ENCODE assay signal across 21 cellular contexts in genomic region chr10:34260904-34261303, GRCh38.
DNase-seq lines count a peak whose midpoint lies in the region; ATAC-seq and TF ChIP-seq lines count a peak whose summit lies in the region.
"Had no signal": no experiment of that assay in that cellular context is flagged by ENCODE, and none has a peak within 500 bp of the region (broad histone marks: within the 10 kb centered on the region; RNA-seq: fewer than 3 reads in every experiment).

No MANE protein-coding gene starts in this region.

- no peak overlapping the region for H3K4me3 Mint-ChIP-seq in nephron progenitor cell
- H3K4me3 Mint-ChIP-seq: CD4-positive, alpha-beta memory T cell had no signal

- H3K4me1 Mint-ChIP-seq in nephron progenitor cell: peaks cover 10% of the 10 kb centered on the region
- H3K4me1 Mint-ChIP-seq: CD4-positive, alpha-beta memory T cell had no signal

- TF ChIP-seq CTCF in nephron progenitor cell (IDR thresholded peaks at IDR 0.05): no peak

- DNase-seq in NCI-H146 treated with DMSO at 0.1 percent for 48 hours (lab: John Stamatoyannopoulos, UW; ENCODE audit: unreplicated experiment) (peak; percentile 54), NCI-H2227 (lab: John Stamatoyannopoulos, UW; ENCODE audit: unreplicated experiment) (peak; percentile 87), NCI-H748 (lab: John Stamatoyannopoulos, UW; ENCODE audit: unreplicated experiment) (peak; percentile 48), nephron progenitor cell (no peak), Kasumi-1 (lab: John Stamatoyannopoulos, UW) (no peak)
- no peak for DNase-seq in stimulated activated CD4-positive, alpha-beta T cell treated with anti-CD3 and anti-CD28 coated beads, Interleukin-2, amount 100 ng/mL, for 48 hours
- DNase-seq in NK-92 treated with Interleukin-12 subunit alpha and Interleukin-12 subunit beta, amount 100 ng/mL, for 24 hours (lab: John Stamatoyannopoulos, UW): no peak
- DNase-seq: 8988T; ACHN; C1 segment of cervical spinal cord; Calu3; CD4-positive, alpha-beta memory T cell; COR-L47; DMS53; DMS79 treated with DMSO at 0.1 percent for 48 hours; GF-D8; GM23248; H7; HCEC 1CT had no signal

- H3K9me3 Mint-ChIP-seq in nephron progenitor cell: peaks cover 18% of the 10 kb centered on the region
- H3K9me3 Mint-ChIP-seq: CD4-positive, alpha-beta memory T cell had no signal

- peak overlapping the region; percentile 24 for H3K27ac Mint-ChIP-seq in nephron progenitor cell
- H3K27ac Mint-ChIP-seq: CD4-positive, alpha-beta memory T cell had no signal

- H3K27me3 Mint-ChIP-seq in nephron progenitor cell (ENCODE audit: low read depth, poor library complexity): no peaks in the 10 kb centered on the region
- H3K27me3 Mint-ChIP-seq: CD4-positive, alpha-beta memory T cell had no signal

- H3K36me3 Mint-ChIP-seq in nephron progenitor cell (ENCODE audit: low read depth): peaks cover 24% of the 10 kb centered on the region
- H3K36me3 Mint-ChIP-seq: CD4-positive, alpha-beta memory T cell had no signal

- ATAC-seq in GM21528 (IDR thresholded peaks at IDR 0.05; ENCODE audit: low FRiP score, unreplicated experiment): no peak
- ATAC-seq: A549 had no signal

Comparison
In these comparisons a context has a peak if more than half of its experiments do, and no peak if none do; other contexts are left out.
1. DNase-seq: peak in NCI-H146 treated with DMSO at 0.1 percent for 48 hours (single experiment), NCI-H2227 (single experiment) and NCI-H748 (single experiment); none in nephron progenitor cell (single experiment), stimulated activated CD4-positive, alpha-beta T cell treated with anti-CD3 and anti-CD28 coated beads, Interleukin-2, amount 100 ng/mL, for 48 hours (0 of 2), Kasumi-1 (0 of 2) and NK-92 treated with Interleukin-12 subunit alpha and Interleukin-12 subunit beta, amount 100 ng/mL, for 24 hours (single experiment).